16 cellular contexts compared by ENCODE assay signal in the genomic region with DNA sequence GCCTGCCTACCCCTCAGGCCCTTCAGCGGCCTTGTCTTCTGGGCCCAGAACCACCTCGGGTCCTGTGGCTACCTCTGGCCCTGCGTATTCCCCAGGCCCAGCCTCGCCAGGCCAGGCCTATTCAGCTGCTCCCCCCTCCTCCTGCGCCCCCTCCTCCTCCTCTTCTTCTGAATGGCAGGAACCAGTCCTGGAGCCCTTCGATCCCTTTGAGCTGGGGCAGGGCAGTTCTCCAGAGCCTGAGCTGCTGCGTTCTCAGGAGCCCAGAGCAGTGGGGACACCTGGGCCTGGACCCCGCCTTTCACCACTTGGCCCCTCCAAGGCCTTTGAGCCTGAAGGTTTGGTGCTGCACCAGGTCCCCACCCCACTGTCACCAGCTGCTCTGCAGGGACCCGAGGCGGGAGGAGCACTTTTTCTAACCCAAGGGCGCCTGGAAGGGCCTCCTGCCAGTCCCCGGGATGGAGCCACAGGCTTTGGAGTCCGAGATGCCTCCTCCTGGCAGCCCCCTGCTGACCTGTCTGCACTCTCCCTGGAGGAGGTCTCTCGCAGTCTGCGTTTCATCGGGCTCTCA.
"Had no signal": no experiment of that assay in that cellular context is flagged by ENCODE, and none has a peak within 500 bp of the region (broad histone marks: within the 10 kb centered on the region; RNA-seq: fewer than 3 reads in every experiment).

No MANE protein-coding gene starts in this region.

- H3K36me3 ChIP-seq: colonic mucosa, ovary had no signal

- H3K27ac Mint-ChIP-seq: progenitor cell of endocrine pancreas, type B pancreatic cell had no signal

- H3K4me3 ChIP-seq: colonic mucosa, heart left ventricle, mucosa of descending colon, ovary, smooth muscle cell, thoracic aorta had no signal

- H3K9me3 Mint-ChIP-seq: naive thymus-derived CD8-positive, alpha-beta T cell; type B pancreatic cell had no signal

- H3K9me3 ChIP-seq: colonic mucosa, heart left ventricle, mucosa of descending colon, ovary, thoracic aorta had no signal

- H3K4me1 ChIP-seq: colonic mucosa had no signal

- H3K4me2 ChIP-seq: smooth muscle cell had no signal

- H3K27me3 ChIP-seq: colonic mucosa, heart left ventricle, ovary had no signal

- DNase-seq: cerebellar nuclear complex; colonic mucosa; dermis blood vessel endothelial cell; heart left ventricle; hypothalamus; kidney glomerular epithelial cell; mammary epithelial cell; mucosa of descending colon; naive thymus-derived CD8-positive, alpha-beta T cell; ovary; stimulated activated CD4-positive, alpha-beta T cell treated with anti-CD3 and anti-CD28 coated beads, Interleukin-2, amount 100 ng/mL, for 48 hours; stimulated activated naive CD8-positive, alpha-beta T cell treated with anti-CD3 and anti-CD28 coated beads, Interleukin-15, Interleukin-2, amounts not matched to agents 100 U/mL and 50 U/mL, for 24 hours had no signal

- H3K27ac ChIP-seq: colonic mucosa, heart left ventricle, ovary, thoracic aorta had no signal
